Comparison of ENCODE assay signal across 1 cellular context in the genomic region with DNA sequence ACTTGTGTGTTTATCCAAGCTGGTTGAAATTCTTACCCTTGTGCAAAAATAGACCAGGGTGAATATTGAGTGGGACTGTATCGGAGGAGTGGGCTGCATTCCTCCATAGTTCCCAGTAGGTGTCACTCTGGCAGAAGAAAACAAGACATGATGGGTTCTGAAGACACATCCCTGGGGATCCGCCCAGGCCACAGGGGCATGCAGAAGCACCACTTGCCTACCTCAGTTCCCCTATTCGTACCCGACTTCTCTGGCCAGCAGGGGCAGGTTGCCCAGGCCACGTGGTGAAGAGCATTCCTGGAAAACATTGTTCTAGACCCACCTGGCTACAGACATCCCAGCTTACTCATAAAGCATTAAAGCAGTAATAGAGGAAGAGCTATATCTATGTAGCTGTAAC.
TF ChIP-seq lines count a peak whose summit lies in the region.

No MANE protein-coding gene starts in this region.

TF ChIP-seq in HEK293, 187 proteins besides CTCF, POLR2A, EP300 and RAD21 (continued from another document):
- TF ChIP-seq, protein P1, sequence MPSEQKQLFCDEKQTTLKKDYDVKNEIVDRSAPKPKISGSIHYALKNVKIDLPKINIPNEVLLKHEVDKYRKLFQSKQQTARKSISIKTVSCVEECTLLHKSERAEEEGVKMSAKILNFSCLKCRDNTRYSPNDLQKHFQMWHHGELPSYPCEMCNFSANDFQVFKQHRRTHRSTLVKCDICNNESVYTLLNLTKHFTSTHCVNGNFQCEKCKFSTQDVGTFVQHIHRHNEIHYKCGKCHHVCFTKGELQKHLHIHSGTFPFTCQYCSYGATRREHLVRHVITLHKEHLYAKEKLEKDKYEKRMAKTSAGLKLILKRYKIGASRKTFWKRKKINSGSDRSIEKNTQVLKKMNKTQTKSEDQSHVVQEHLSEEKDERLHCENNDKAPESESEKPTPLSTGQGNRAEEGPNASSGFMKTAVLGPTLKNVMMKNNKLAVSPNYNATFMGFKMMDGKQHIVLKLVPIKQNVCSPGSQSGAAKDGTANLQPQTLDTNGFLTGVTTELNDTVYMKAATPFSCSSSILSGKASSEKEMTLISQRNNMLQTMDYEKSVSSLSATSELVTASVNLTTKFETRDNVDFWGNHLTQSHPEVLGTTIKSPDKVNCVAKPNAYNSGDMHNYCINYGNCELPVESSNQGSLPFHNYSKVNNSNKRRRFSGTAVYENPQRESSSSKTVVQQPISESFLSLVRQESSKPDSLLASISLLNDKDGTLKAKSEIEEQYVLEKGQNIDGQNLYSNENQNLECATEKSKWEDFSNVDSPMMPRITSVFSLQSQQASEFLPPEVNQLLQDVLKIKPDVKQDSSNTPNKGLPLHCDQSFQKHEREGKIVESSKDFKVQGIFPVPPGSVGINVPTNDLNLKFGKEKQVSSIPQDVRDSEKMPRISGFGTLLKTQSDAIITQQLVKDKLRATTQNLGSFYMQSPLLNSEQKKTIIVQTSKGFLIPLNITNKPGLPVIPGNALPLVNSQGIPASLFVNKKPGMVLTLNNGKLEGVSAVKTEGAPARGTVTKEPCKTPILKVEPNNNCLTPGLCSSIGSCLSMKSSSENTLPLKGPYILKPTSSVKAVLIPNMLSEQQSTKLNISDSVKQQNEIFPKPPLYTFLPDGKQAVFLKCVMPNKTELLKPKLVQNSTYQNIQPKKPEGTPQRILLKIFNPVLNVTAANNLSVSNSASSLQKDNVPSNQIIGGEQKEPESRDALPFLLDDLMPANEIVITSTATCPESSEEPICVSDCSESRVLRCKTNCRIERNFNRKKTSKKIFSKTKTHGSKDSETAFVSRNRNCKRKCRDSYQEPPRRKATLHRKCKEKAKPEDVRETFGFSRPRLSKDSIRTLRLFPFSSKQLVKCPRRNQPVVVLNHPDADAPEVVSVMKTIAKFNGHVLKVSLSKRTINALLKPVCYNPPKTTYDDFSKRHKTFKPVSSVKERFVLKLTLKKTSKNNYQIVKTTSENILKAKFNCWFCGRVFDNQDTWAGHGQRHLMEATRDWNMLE (tag by site-specific recombination; conservative IDR thresholded peaks at IDR 0.05; ENCODE audit: low read depth), result no peak
- TF ChIP-seq, protein P2, sequence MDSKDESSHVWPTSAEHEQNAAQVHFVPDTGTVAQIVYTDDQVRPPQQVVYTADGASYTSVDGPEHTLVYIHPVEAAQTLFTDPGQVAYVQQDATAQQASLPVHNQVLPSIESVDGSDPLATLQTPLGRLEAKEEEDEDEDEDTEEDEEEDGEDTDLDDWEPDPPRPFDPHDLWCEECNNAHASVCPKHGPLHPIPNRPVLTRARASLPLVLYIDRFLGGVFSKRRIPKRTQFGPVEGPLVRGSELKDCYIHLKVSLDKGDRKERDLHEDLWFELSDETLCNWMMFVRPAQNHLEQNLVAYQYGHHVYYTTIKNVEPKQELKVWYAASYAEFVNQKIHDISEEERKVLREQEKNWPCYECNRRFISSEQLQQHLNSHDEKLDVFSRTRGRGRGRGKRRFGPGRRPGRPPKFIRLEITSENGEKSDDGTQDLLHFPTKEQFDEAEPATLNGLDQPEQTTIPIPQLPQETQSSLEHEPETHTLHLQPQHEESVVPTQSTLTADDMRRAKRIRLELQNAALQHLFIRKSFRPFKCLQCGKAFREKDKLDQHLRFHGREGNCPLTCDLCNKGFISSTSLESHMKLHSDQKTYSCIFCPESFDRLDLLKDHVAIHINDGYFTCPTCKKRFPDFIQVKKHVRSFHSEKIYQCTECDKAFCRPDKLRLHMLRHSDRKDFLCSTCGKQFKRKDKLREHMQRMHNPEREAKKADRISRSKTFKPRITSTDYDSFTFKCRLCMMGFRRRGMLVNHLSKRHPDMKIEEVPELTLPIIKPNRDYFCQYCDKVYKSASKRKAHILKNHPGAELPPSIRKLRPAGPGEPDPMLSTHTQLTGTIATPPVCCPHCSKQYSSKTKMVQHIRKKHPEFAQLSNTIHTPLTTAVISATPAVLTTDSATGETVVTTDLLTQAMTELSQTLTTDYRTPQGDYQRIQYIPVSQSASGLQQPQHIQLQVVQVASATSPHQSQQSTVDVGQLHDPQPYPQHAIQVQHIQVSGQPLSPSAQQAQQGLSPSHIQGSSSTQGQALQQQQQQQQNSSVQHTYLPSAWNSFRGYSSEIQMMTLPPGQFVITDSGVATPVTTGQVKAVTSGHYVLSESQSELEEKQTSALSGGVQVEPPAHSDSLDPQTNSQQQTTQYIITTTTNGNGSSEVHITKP (tag by site-specific recombination; IDR thresholded peaks at IDR 0.05), result no peak
- TF ChIP-seq, protein P3, sequence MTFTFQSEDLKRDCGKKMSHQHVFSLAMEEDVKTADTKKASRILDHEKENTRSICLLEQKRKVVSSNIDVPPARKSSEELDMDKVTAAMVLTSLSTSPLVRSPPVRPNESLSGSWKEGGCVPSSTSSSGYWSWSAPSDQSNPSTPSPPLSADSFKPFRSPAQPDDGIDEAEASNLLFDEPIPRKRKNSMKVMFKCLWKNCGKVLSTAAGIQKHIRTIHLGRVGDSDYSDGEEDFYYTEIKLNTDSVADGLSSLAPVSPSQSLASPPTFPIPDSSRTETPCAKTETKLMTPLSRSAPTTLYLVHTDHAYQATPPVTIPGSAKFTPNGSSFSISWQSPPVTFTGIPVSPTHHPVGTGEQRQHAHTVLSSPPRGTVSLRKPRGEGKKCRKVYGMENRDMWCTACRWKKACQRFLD (tag by site-specific recombination; IDR thresholded peaks at IDR 0.05), result no peak
- TF ChIP-seq ZNF654 (tag by site-specific recombination; IDR thresholded peaks at IDR 0.05; ENCODE audit: low read depth), result peak; percentile 65
- no peak for TF ChIP-seq ZSCAN16 (tag by site-specific recombination; IDR thresholded peaks at IDR 0.05)
- no peak for TF ChIP-seq ZNF660 (tag by site-specific recombination; IDR thresholded peaks at IDR 0.05)
- TF ChIP-seq, protein P4, sequence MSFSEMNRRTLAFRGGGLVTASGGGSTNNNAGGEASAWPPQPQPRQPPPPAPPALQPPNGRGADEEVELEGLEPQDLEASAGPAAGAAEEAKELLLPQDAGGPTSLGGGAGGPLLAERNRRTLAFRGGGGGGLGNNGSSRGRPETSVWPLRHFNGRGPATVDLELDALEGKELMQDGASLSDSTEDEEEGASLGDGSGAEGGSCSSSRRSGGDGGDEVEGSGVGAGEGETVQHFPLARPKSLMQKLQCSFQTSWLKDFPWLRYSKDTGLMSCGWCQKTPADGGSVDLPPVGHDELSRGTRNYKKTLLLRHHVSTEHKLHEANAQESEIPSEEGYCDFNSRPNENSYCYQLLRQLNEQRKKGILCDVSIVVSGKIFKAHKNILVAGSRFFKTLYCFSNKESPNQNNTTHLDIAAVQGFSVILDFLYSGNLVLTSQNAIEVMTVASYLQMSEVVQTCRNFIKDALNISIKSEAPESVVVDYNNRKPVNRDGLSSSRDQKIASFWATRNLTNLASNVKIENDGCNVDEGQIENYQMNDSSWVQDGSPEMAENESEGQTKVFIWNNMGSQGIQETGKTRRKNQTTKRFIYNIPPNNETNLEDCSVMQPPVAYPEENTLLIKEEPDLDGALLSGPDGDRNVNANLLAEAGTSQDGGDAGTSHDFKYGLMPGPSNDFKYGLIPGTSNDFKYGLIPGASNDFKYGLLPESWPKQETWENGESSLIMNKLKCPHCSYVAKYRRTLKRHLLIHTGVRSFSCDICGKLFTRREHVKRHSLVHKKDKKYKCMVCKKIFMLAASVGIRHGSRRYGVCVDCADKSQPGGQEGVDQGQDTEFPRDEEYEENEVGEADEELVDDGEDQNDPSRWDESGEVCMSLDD (tag by site-specific recombination; IDR thresholded peaks at IDR 0.05), result no peak
TF ChIP-seq in HEK293: peak in this region for 2.
